11 cellular contexts compared by ENCODE assay signal in genomic region chr5:67350185-67350584, GRCh38.
A peak's percentile ranks its signal among the peaks of the same experiment; 100 is the strongest.
DNase-seq lines count a peak whose midpoint lies in the region; ATAC-seq lines count a peak whose summit lies in the region.
"Had no signal": no experiment of that assay in that cellular context is flagged by ENCODE, and none has a peak within 500 bp of the region (broad histone marks: within the 10 kb centered on the region; RNA-seq: fewer than 3 reads in every experiment).

No MANE protein-coding gene starts in this region.

- H3K27ac Mint-ChIP-seq in activated CD4-positive, alpha-beta T cell treated with anti-CD3 and anti-CD28 coated beads, Interleukin-2, amount 10 ng/mL, durations not matched to agents 7 days and 5 days = no peak overlapping the region
- no peak overlapping the region for H3K27ac Mint-ChIP-seq in activated CD4-positive, alpha-beta memory T cell treated with anti-CD3 and anti-CD28 coated beads for 36 hours
- H3K27ac Mint-ChIP-seq: neural progenitor cell had no signal

- peak overlapping the region; percentile 43 for H3K4me3 Mint-ChIP-seq in activated CD4-positive, alpha-beta T cell treated with anti-CD3 and anti-CD28 coated beads, Interleukin-2, amount 10 ng/mL, durations not matched to agents 7 days and 5 days
- peak overlapping the region; percentile 38 for H3K4me3 Mint-ChIP-seq in activated CD4-positive, alpha-beta memory T cell treated with anti-CD3 and anti-CD28 coated beads for 36 hours
- H3K4me3 Mint-ChIP-seq: neural progenitor cell had no signal

- no peak for ATAC-seq in GM21447 (IDR thresholded peaks at IDR 0.05; ENCODE audit: unreplicated experiment)

- H3K4me1 Mint-ChIP-seq in activated CD4-positive, alpha-beta T cell treated with anti-CD3 and anti-CD28 coated beads, Interleukin-2, amount 10 ng/mL, durations not matched to agents 7 days and 5 days = peaks cover 14% of the 10 kb centered on the region
- peaks cover 18% of the 10 kb centered on the region for H3K4me1 Mint-ChIP-seq in activated CD4-positive, alpha-beta memory T cell treated with anti-CD3 and anti-CD28 coated beads for 36 hours (ENCODE audit: low read depth)

- no peak overlapping the region for H3K4me3 ChIP-seq in skin epidermis
- H3K4me3 ChIP-seq: BLaER1, neural progenitor cell had no signal

- POLR2A ChIA-PET in activated CD4-positive, alpha-beta T cell treated with anti-CD3 and anti-CD28 coated beads, Interleukin-2, amount 10 ng/mL, durations not matched to agents 7 days and 5 days (lab: Charles Lee) = no interaction called here
- POLR2A ChIA-PET in activated CD4-positive, alpha-beta memory T cell treated with anti-CD3 and anti-CD28 coated beads for 36 hours (lab: Charles Lee) = no interaction called here

- peak overlapping the region in 14 of 21 experiments; percentile 3 to 69 (median 42) for H3K27ac ChIP-seq in skin epidermis
- H3K27ac ChIP-seq: BLaER1, neural progenitor cell had no signal

- DNase-seq in activated CD4-positive, alpha-beta T cell treated with anti-CD3 and anti-CD28 coated beads, Interleukin-2, amount 10 ng/mL, durations not matched to agents 7 days and 5 days = no peak
- DNase-seq in activated CD4-positive, alpha-beta T cell treated with anti-CD3 and anti-CD28 coated beads, Interleukin-2, amount 50 U/mL, for 4 hours = no peak
- DNase-seq in NCI-H1694 treated with DMSO at 0.1 percent for 48 hours (lab: John Stamatoyannopoulos, UW) (peak; percentile 52), kidney tubule cell (ENCODE audit: low spot score) (no peak), NCI-H187 treated with DMSO at 0.1 percent for 48 hours (lab: John Stamatoyannopoulos, UW) (no peak)
- DNase-seq in activated CD4-positive, alpha-beta memory T cell treated with anti-CD3 and anti-CD28 coated beads for 36 hours = no peak
- DNase-seq: H7 had no signal

- peaks cover 11% of the 10 kb centered on the region for H3K27me3 Mint-ChIP-seq in activated CD4-positive, alpha-beta T cell treated with anti-CD3 and anti-CD28 coated beads, Interleukin-2, amount 10 ng/mL, durations not matched to agents 7 days and 5 days
- peaks cover 2% of the 10 kb centered on the region for H3K27me3 Mint-ChIP-seq in activated CD4-positive, alpha-beta memory T cell treated with anti-CD3 and anti-CD28 coated beads for 36 hours

- H3K36me3 Mint-ChIP-seq in activated CD4-positive, alpha-beta T cell treated with anti-CD3 and anti-CD28 coated beads, Interleukin-2, amount 10 ng/mL, durations not matched to agents 7 days and 5 days (ENCODE audit: low read depth) = no peaks in the 10 kb centered on the region
- no peaks in the 10 kb centered on the region for H3K36me3 Mint-ChIP-seq in activated CD4-positive, alpha-beta memory T cell treated with anti-CD3 and anti-CD28 coated beads for 36 hours

- H3K9me3 Mint-ChIP-seq in activated CD4-positive, alpha-beta T cell treated with anti-CD3 and anti-CD28 coated beads, Interleukin-2, amount 10 ng/mL, durations not matched to agents 7 days and 5 days = no peaks in the 10 kb centered on the region
- no peaks in the 10 kb centered on the region for H3K9me3 Mint-ChIP-seq in activated CD4-positive, alpha-beta memory T cell treated with anti-CD3 and anti-CD28 coated beads for 36 hours

- intact Hi-C loops in activated CD4-positive, alpha-beta memory T cell treated with anti-CD3 and anti-CD28 coated beads for 36 hours (cut with micrococcal nuclease) = no loop called here

- CTCF ChIA-PET in activated CD4-positive, alpha-beta T cell treated with anti-CD3 and anti-CD28 coated beads, Interleukin-2, amount 10 ng/mL, durations not matched to agents 7 days and 5 days (lab: Charles Lee) = interaction anchor here (1.1 to 2.1 kb wide), 2 partner anchors 14 to 20 kb away, joined by 3 to 7 read pairs; no protein-coding TSS in a partner anchor
- CTCF ChIA-PET in activated CD4-positive, alpha-beta memory T cell treated with anti-CD3 and anti-CD28 coated beads for 36 hours (lab: Charles Lee) = no interaction called here
